33 cellular contexts compared by ENCODE assay signal in the genomic region with DNA sequence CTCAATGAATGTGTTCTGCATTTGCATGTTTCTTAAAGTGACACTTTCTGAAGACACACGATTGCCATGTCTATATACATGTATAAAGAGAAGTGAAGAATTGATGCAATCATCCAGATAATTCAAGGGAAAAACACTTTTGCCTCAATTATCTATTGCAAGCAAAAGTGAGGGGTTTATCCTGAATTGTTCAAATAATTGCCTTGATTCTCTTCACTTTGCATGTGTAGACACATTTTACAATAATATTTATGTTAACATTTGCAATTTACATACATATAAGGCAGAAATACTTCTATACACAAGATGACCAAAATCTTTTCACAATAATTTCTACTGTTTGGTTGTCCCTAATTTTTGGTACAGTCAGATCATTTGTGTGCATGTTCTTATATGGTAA.
"Had no signal": no experiment of that assay in that cellular context is flagged by ENCODE, and none has a peak within 500 bp of the region (broad histone marks: within the 10 kb centered on the region; RNA-seq: fewer than 3 reads in every experiment).

No MANE protein-coding gene starts in this region.

- DNase-seq: activated B cell treated with CpG ODN at 0.5 μM for 24 hours; activated CD4-positive, alpha-beta memory T cell treated with anti-CD3 and anti-CD28 coated beads for 36 hours; activated CD4-positive, alpha-beta T cell treated with anti-CD3 and anti-CD28 coated beads for 4 hours; activated CD4-positive, alpha-beta T cell treated with anti-CD3 and anti-CD28 coated beads, Interleukin-2, amount 10 ng/mL, durations not matched to agents 24 days and 14 days; activated CD4-positive, alpha-beta T cell treated with anti-CD3 and anti-CD28 coated beads, Interleukin-2, amount 50 U/mL, for 1 hour; activated CD4-positive, alpha-beta T cell treated with anti-CD3 and anti-CD28 coated beads, Interleukin-2, amount 50 U/mL, for 4 hours; activated CD4-positive, CD25-positive, alpha-beta regulatory T cell treated with anti-CD3 and anti-CD28 coated beads, Interleukin-2, amount 50 U/mL, for 72 hours; activated CD8-positive, alpha-beta memory T cell treated with anti-CD3 and anti-CD28 coated beads, Interleukin-2, amount 50 U/mL, for 4 hours; activated CD8-positive, alpha-beta T cell treated with anti-CD3 and anti-CD28 coated beads for 36 hours; activated effector memory CD4-positive, alpha-beta T cell treated with Interleukin-2 at 50 U/mL for 16 hours; activated gamma-delta T cell; activated naive CD4-positive, alpha-beta T cell treated with anti-CD3 and anti-CD28 coated beads, Interleukin-2, amount 10 ng/mL, durations not matched to agents 7 days and 5 days; activated naive CD4-positive, alpha-beta T cell treated with Interleukin-2 at 50 U/mL for 16 hours; activated naive CD8-positive, alpha-beta T cell treated with anti-CD3 and anti-CD28 coated beads, Interleukin-2, amount 10 ng/mL, durations not matched to agents 7 days and 5 days; activated naive CD8-positive, alpha-beta T cell treated with anti-CD3 and anti-CD28 coated beads, Interleukin-2, amount 50 U/mL, for 24 hours; activated T-cell treated with anti-CD3 and anti-CD28 coated beads for 4 hours; activated T-cell treated with anti-CD3 and anti-CD28 coated beads, Interleukin-2, amount 50 U/mL, for 1 hour; activated T-cell treated with anti-CD3 and anti-CD28 coated beads, Interleukin-2, amount 50 U/mL, for 4 hours; activated T-cell treated with anti-CD3 and anti-CD28 coated beads, Interleukin-2, amount 50 U/mL, for 72 hours; amygdala; anterior cingulate cortex; brain microvascular endothelial cell; central memory CD4-positive, alpha-beta T cell; cerebellar nuclear complex; T-helper 1 cell; T-helper 2 cell; T-helper 9 cell had no signal

- H3K27me3 Mint-ChIP-seq: activated CD4-positive, alpha-beta memory T cell treated with anti-CD3 and anti-CD28 coated beads for 36 hours; activated naive CD4-positive, alpha-beta T cell treated with anti-CD3 and anti-CD28 coated beads, Interleukin-2, amount 10 ng/mL, durations not matched to agents 7 days and 5 days had no signal

- H3K36me3 Mint-ChIP-seq: activated CD4-positive, alpha-beta memory T cell treated with anti-CD3 and anti-CD28 coated beads for 36 hours; activated naive CD4-positive, alpha-beta T cell treated with anti-CD3 and anti-CD28 coated beads, Interleukin-2, amount 10 ng/mL, durations not matched to agents 7 days and 5 days; activated naive CD4-positive, alpha-beta T cell treated with anti-CD3 and anti-CD28 coated beads, Interleukin-2, amount 50 U/mL, for 24 hours; activated naive CD8-positive, alpha-beta T cell; activated naive CD8-positive, alpha-beta T cell treated with anti-CD3 and anti-CD28 coated beads, Interleukin-2, amount 10 ng/mL, durations not matched to agents 7 days and 5 days had no signal

- H3K4me1 Mint-ChIP-seq: activated B cell treated with CpG ODN at 0.5 μM for 24 hours; activated CD4-positive, alpha-beta T cell treated with anti-CD3 and anti-CD28 coated beads, Interleukin-2, amount 10 ng/mL, durations not matched to agents 24 days and 14 days; activated naive CD4-positive, alpha-beta T cell treated with anti-CD3 and anti-CD28 coated beads, Interleukin-2, amount 10 ng/mL, durations not matched to agents 7 days and 5 days; activated T-helper 17 cell treated with anti-CD3 and anti-CD28 coated beads, Interleukin-2, amount 50 U/mL, for 72 hours had no signal

- H3K4me3 Mint-ChIP-seq: activated B cell treated with CpG ODN at 0.5 μM for 24 hours; activated CD4-positive, alpha-beta memory T cell treated with anti-CD3 and anti-CD28 coated beads for 36 hours; activated CD4-positive, alpha-beta T cell treated with anti-CD3 and anti-CD28 coated beads, Interleukin-2, amount 10 ng/mL, durations not matched to agents 24 days and 14 days; activated CD8-positive, alpha-beta T cell treated with anti-CD3 and anti-CD28 coated beads for 36 hours; activated naive CD4-positive, alpha-beta T cell treated with anti-CD3 and anti-CD28 coated beads, Interleukin-2, amount 10 ng/mL, durations not matched to agents 7 days and 5 days; activated naive CD4-positive, alpha-beta T cell treated with anti-CD3 and anti-CD28 coated beads, Interleukin-2, amount 50 U/mL, for 24 hours; activated naive CD8-positive, alpha-beta T cell; activated naive CD8-positive, alpha-beta T cell treated with anti-CD3 and anti-CD28 coated beads, Interleukin-2, amount 10 ng/mL, durations not matched to agents 7 days and 5 days; activated naive CD8-positive, alpha-beta T cell treated with anti-CD3 and anti-CD28 coated beads, Interleukin-2, amount 50 U/mL, for 24 hours; activated T-cell treated with anti-CD3 and anti-CD28 coated beads, Interleukin-2, amount 50 U/mL, for 4 hours; activated T-cell treated with anti-CD3 and anti-CD28 coated beads, Interleukin-2, amount 50 U/mL, for 72 hours; activated T-helper 1 cell treated with anti-CD3 and anti-CD28 coated beads, Interleukin-12 subunit alpha, Interleukin-12 subunit beta, Interleukin-2, Interleukin-4 antibody, amounts not matched to agents 30 ng/mL and 10 ng/mL and 1 ng/mL, durations not matched to agents 14 hours and 24 hours and 36 hours; activated T-helper 17 cell treated with anti-CD3 and anti-CD28 coated beads, Interleukin-2, amount 50 U/mL, for 72 hours; T-helper 1 cell treated with Interleukin-12 subunit alpha and Interleukin-12 subunit beta and Interleukin-4 antibody, amounts not matched to agents 30 μg/mL and 1 μg/mL, for 36 hours; T-helper 2 cell treated with Interferon-gamma antibody and Interleukin-4, amounts not matched to agents 5 μg/mL and 100 μg/mL, for 36 hours had no signal

- H3K27ac Mint-ChIP-seq: activated B cell treated with CpG ODN at 0.5 μM for 24 hours; activated CD4-positive, alpha-beta memory T cell treated with anti-CD3 and anti-CD28 coated beads for 36 hours; activated CD4-positive, alpha-beta T cell treated with anti-CD3 and anti-CD28 coated beads, Interleukin-2, amount 10 ng/mL, durations not matched to agents 24 days and 14 days; activated CD8-positive, alpha-beta T cell treated with anti-CD3 and anti-CD28 coated beads for 36 hours; activated naive CD4-positive, alpha-beta T cell treated with anti-CD3 and anti-CD28 coated beads, Interleukin-2, amount 10 ng/mL, durations not matched to agents 7 days and 5 days; activated naive CD4-positive, alpha-beta T cell treated with anti-CD3 and anti-CD28 coated beads, Interleukin-2, amount 50 U/mL, for 24 hours; activated naive CD8-positive, alpha-beta T cell; activated naive CD8-positive, alpha-beta T cell treated with anti-CD3 and anti-CD28 coated beads, Interleukin-2, amount 10 ng/mL, durations not matched to agents 7 days and 5 days; activated naive CD8-positive, alpha-beta T cell treated with anti-CD3 and anti-CD28 coated beads, Interleukin-2, amount 50 U/mL, for 24 hours; activated T-cell treated with anti-CD3 and anti-CD28 coated beads, Interleukin-2, amount 50 U/mL, for 72 hours; activated T-helper 1 cell treated with anti-CD3 and anti-CD28 coated beads, Interleukin-12 subunit alpha, Interleukin-12 subunit beta, Interleukin-2, Interleukin-4 antibody, amounts not matched to agents 30 ng/mL and 10 ng/mL and 1 ng/mL, durations not matched to agents 14 hours and 24 hours and 36 hours; activated T-helper 17 cell treated with anti-CD3 and anti-CD28 coated beads, Interleukin-2, amount 50 U/mL, for 72 hours; T-helper 1 cell treated with Interleukin-12 subunit alpha and Interleukin-12 subunit beta and Interleukin-4 antibody, amounts not matched to agents 30 μg/mL and 1 μg/mL, for 36 hours; T-helper 2 cell treated with Interferon-gamma antibody and Interleukin-4, amounts not matched to agents 5 μg/mL and 100 μg/mL, for 36 hours had no signal

- H3K9me3 Mint-ChIP-seq: activated B cell treated with CpG ODN at 0.5 μM for 24 hours; activated CD4-positive, alpha-beta memory T cell treated with anti-CD3 and anti-CD28 coated beads for 36 hours; activated CD4-positive, alpha-beta T cell treated with anti-CD3 and anti-CD28 coated beads, Interleukin-2, amount 10 ng/mL, durations not matched to agents 24 days and 14 days; activated CD8-positive, alpha-beta T cell treated with anti-CD3 and anti-CD28 coated beads for 36 hours; activated naive CD4-positive, alpha-beta T cell treated with anti-CD3 and anti-CD28 coated beads, Interleukin-2, amount 10 ng/mL, durations not matched to agents 7 days and 5 days; activated naive CD4-positive, alpha-beta T cell treated with anti-CD3 and anti-CD28 coated beads, Interleukin-2, amount 50 U/mL, for 24 hours; activated naive CD8-positive, alpha-beta T cell treated with anti-CD3 and anti-CD28 coated beads, Interleukin-2, amount 10 ng/mL, durations not matched to agents 7 days and 5 days; activated naive CD8-positive, alpha-beta T cell treated with anti-CD3 and anti-CD28 coated beads, Interleukin-2, amount 50 U/mL, for 24 hours; activated T-cell treated with anti-CD3 and anti-CD28 coated beads, Interleukin-2, amount 50 U/mL, for 4 hours; activated T-cell treated with anti-CD3 and anti-CD28 coated beads, Interleukin-2, amount 50 U/mL, for 72 hours; activated T-helper 1 cell treated with anti-CD3 and anti-CD28 coated beads, Interleukin-12 subunit alpha, Interleukin-12 subunit beta, Interleukin-2, Interleukin-4 antibody, amounts not matched to agents 30 ng/mL and 10 ng/mL and 1 ng/mL, durations not matched to agents 14 hours and 24 hours and 36 hours; activated T-helper 17 cell treated with anti-CD3 and anti-CD28 coated beads, Interleukin-2, amount 50 U/mL, for 72 hours; T-helper 1 cell treated with Interleukin-12 subunit alpha and Interleukin-12 subunit beta and Interleukin-4 antibody, amounts not matched to agents 30 μg/mL and 1 μg/mL, for 36 hours; T-helper 2 cell treated with Interferon-gamma antibody and Interleukin-4, amounts not matched to agents 5 μg/mL and 100 μg/mL, for 36 hours had no signal
